Comparison of ENCODE assay signal across 8 cellular contexts in genomic region chr2:219245148-219245898, GRCh38. TPM values are rescaled to one million over a fixed set of nuclear protein-coding genes. Genes with fewer than 3 reads are reported as not detected.
DNase-seq lines count a peak whose midpoint lies in the region; ATAC-seq lines count a peak whose summit lies in the region.

Gene GLB1L (minus strand): TSS chr2:219245444. CDS start chr2:219243573, 1,871 bp downstream.
Gene STK16 (plus strand): TSS chr2:219245479. CDS start chr2:219246000, 521 bp downstream.

- no peaks in the 10 kb centered on the region for H3K27me3 Mint-ChIP-seq in activated CD4-positive, alpha-beta memory T cell treated with anti-CD3 and anti-CD28 coated beads, Interleukin-2, amount 10 ng/mL, durations not matched to agents 7 days and 5 days

- H3K4me1 ChIP-seq in ectodermal cell (ENCODE audit: control insufficient read depth, insufficient read depth, low read length): peaks cover 9% of the 10 kb centered on the region

- H3K9me3 ChIP-seq in ectodermal cell (ENCODE audit: control insufficient read depth, low read length): no peaks in the 10 kb centered on the region

- H3K4me1 Mint-ChIP-seq in activated CD4-positive, alpha-beta memory T cell treated with anti-CD3 and anti-CD28 coated beads, Interleukin-2, amount 10 ng/mL, durations not matched to agents 7 days and 5 days: peaks cover 66% of the 10 kb centered on the region

- DNase-seq in CD1c-positive myeloid dendritic cell (ENCODE audit: extremely low spot score) (peak; percentile 96), NCI-H774 (lab: John Stamatoyannopoulos, UW) (peak; percentile 87), lung microvascular endothelial cell (ENCODE audit: low read depth in 2 of 2) (peak; percentile 95 to 97)
- peak; percentile 92 for DNase-seq in activated CD4-positive, alpha-beta memory T cell treated with anti-CD3 and anti-CD28 coated beads, Interleukin-2, amount 10 ng/mL, durations not matched to agents 7 days and 5 days
- DNase-seq in stimulated activated CD4-positive, alpha-beta T cell treated with anti-CD3 and anti-CD28 coated beads, TNF-alpha, amount 100 ng/mL, for 24 hours (ENCODE audit: low read depth in 3 of 3): peak; percentile 79 to 89 (median 79)

- H3K27ac Mint-ChIP-seq in activated CD4-positive, alpha-beta memory T cell treated with anti-CD3 and anti-CD28 coated beads, Interleukin-2, amount 10 ng/mL, durations not matched to agents 7 days and 5 days: peak within 1 kb of the TSS; percentile 81

- peaks cover 5% of the 10 kb centered on the region for H3K36me3 ChIP-seq in ectodermal cell (ENCODE audit: control insufficient read depth, insufficient read depth, low read length)

- CTCF ChIA-PET in activated CD4-positive, alpha-beta memory T cell treated with anti-CD3 and anti-CD28 coated beads, Interleukin-2, amount 10 ng/mL, durations not matched to agents 7 days and 5 days (lab: Charles Lee): interaction anchor here (0.9 to 3.7 kb wide), 15 partner anchors 9 to 351 kb away, joined by 3 to 32 read pairs (median 4); partner anchors contain the start of genes ANKZF1, ATG9A, CNPPD1 and DNAJB2

- WGBS in ectodermal cell, 2 experiments: 1 to 2% methylated on average over 46 of the region's 46 CpGs

- POLR2A ChIA-PET in activated CD4-positive, alpha-beta memory T cell treated with anti-CD3 and anti-CD28 coated beads, Interleukin-2, amount 10 ng/mL, durations not matched to agents 7 days and 5 days (lab: Charles Lee): interaction anchor here (0.6 to 15.2 kb wide), 18 partner anchors 9 to 142 kb away, joined by 3 to 425 read pairs (median 4); partner anchors contain the start of genes ABCB6, ANKZF1, ATG9A and CNPPD1

- peak within 1 kb of the TSS; percentile 98 for H3K27ac ChIP-seq in ectodermal cell (ENCODE audit: insufficient read depth, low read depth, low read length, poor library complexity, severe bottlenecking)

- H3K27me3 ChIP-seq in ectodermal cell (ENCODE audit: control insufficient read depth, insufficient read depth, low read length, poor library complexity, severe bottlenecking): no peaks in the 10 kb centered on the region

- H3K4me3 ChIP-seq in ectodermal cell (ENCODE audit: insufficient read depth, low read depth, low read length): peak within 1 kb of the TSS; percentile 95

- H3K9me3 Mint-ChIP-seq in activated CD4-positive, alpha-beta memory T cell treated with anti-CD3 and anti-CD28 coated beads, Interleukin-2, amount 10 ng/mL, durations not matched to agents 7 days and 5 days: no peaks in the 10 kb centered on the region

- H3K36me3 Mint-ChIP-seq in activated CD4-positive, alpha-beta memory T cell treated with anti-CD3 and anti-CD28 coated beads, Interleukin-2, amount 10 ng/mL, durations not matched to agents 7 days and 5 days (ENCODE audit: low read depth): peaks cover 42% of the 10 kb centered on the region

- peak within 1 kb of the TSS; percentile 100 for H3K4me3 Mint-ChIP-seq in activated CD4-positive, alpha-beta memory T cell treated with anti-CD3 and anti-CD28 coated beads, Interleukin-2, amount 10 ng/mL, durations not matched to agents 7 days and 5 days

- ATAC-seq in GM19324 (IDR thresholded peaks at IDR 0.05; ENCODE audit: low FRiP score, unreplicated experiment): peak; percentile 69
- ATAC-seq in HG03457 (IDR thresholded peaks at IDR 0.05; ENCODE audit: unreplicated experiment): peak; percentile 50

RNA-seq across cellular contexts. Expression of gene GLB1L, which starts in this region (rescaled TPM):
- 1 to 10 TPM; 6.2 to 7.3 TPM for total RNA-seq in activated CD4-positive, alpha-beta memory T cell treated with anti-CD3 and anti-CD28 coated beads, Interleukin-2, amount 10 ng/mL, durations not matched to agents 7 days and 5 days
- 9.0 TPM for polyA plus RNA-seq in ectodermal cell (2013, experiment 1 of 4)
- polyA plus RNA-seq in ectodermal cell (2013, experiment 2 of 4): 12.9 TPM
- polyA plus RNA-seq in ectodermal cell (2013, experiment 3 of 4): 9.6 TPM
- 12.7 TPM for polyA plus RNA-seq in ectodermal cell (2013, experiment 4 of 4)
- 2.8 and 4.4 TPM in 2 replicates for total RNA-seq in lung microvascular endothelial cell

RNA-seq across cellular contexts. Expression of gene STK16, which starts in this region (rescaled TPM):
- 10 to 100 TPM; 41.6 to 42.3 TPM for total RNA-seq in activated CD4-positive, alpha-beta memory T cell treated with anti-CD3 and anti-CD28 coated beads, Interleukin-2, amount 10 ng/mL, durations not matched to agents 7 days and 5 days
- polyA plus RNA-seq in ectodermal cell (2013, experiment 1 of 4): 33.9 TPM
- polyA plus RNA-seq in ectodermal cell (2013, experiment 2 of 4): 34.3 TPM
- 26.3 TPM for polyA plus RNA-seq in ectodermal cell (2013, experiment 3 of 4)
- polyA plus RNA-seq in ectodermal cell (2013, experiment 4 of 4): 38.2 TPM
- 11.3 and 13.9 TPM in 2 replicates for total RNA-seq in lung microvascular endothelial cell

Comparison
In these comparisons a context has a peak if more than half of its experiments do, and no peak if none do; other contexts are left out.
1. Peak in every context shown above with its lines: DNase-seq, ATAC-seq, H3K4me3 ChIP-seq and H3K27ac ChIP-seq.